Comparison of ENCODE assay signal across 24 cellular contexts in the genomic region with DNA sequence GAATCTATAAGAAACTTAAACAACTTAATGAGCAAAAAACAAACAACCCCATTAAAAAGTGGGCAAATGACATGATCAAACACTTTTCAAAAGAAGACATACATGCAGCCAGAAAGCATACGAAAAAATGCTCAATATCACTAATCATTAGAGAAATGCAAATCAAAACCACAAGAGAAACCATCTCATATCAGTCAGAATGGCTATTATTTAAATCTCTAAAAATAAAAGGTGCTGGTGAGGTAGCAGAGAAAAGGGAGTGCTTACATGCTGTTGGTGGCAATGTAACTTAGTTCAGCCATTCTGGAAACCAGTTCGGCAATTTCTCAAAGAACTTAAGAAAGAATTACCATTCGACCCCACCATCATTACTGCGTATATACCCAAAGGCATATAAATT.
DNase-seq lines count a peak whose midpoint lies in the region; ATAC-seq lines count a peak whose summit lies in the region.
"Had no signal": no experiment of that assay in that cellular context is flagged by ENCODE, and none has a peak within 500 bp of the region (broad histone marks: within the 10 kb centered on the region; RNA-seq: fewer than 3 reads in every experiment).

No MANE protein-coding gene starts in this region.

- peaks cover 19% of the 10 kb centered on the region for H3K4me1 ChIP-seq in Karpas-422 (ENCODE audit: low read length)
- H3K4me1 ChIP-seq: BLaER1 treated with 17β-estradiol and CSF1 and Interleukin-3, amounts not matched to agents 10 nM and 100 nM; Peyer's patch; SJCRH30 had no signal

- peaks cover 9% of the 10 kb centered on the region for H3K9me3 ChIP-seq in Karpas-422 (ENCODE audit: low read length)
- H3K9me3 ChIP-seq: SJCRH30 had no signal

- H3K79me2 ChIP-seq in Karpas-422 (ENCODE audit: low read length): peaks cover 93% of the 10 kb centered on the region

- H2AFZ ChIP-seq in Karpas-422 (ENCODE audit: low read length): no peak overlapping the region

- H4K20me1 ChIP-seq in Karpas-422 (ENCODE audit: insufficient read depth, low read depth, low read length): no peaks in the 10 kb centered on the region

- H3K27ac ChIP-seq in Karpas-422 (ENCODE audit: low read length): no peak overlapping the region
- H3K27ac ChIP-seq: BLaER1 treated with 17β-estradiol and CSF1 and Interleukin-3, amounts not matched to agents 10 nM and 100 nM; Peyer's patch; SJCRH30 had no signal

- 0 out of 2 replicates have a peak overlapping the region, but pooled peaks have one; percentile 3 for H3K4me3 ChIP-seq in Karpas-422 (ENCODE audit: low read length)
- H3K4me3 ChIP-seq: BLaER1 treated with 17β-estradiol and CSF1 and Interleukin-3, amounts not matched to agents 10 nM and 100 nM; Peyer's patch; SJCRH30 had no signal

- H3K27me3 ChIP-seq in Karpas-422 (ENCODE audit: low read length): no peaks in the 10 kb centered on the region
- H3K27me3 ChIP-seq: BLaER1 treated with 17β-estradiol and CSF1 and Interleukin-3, amounts not matched to agents 10 nM and 100 nM; Peyer's patch; SJCRH30 had no signal

- ATAC-seq in GM18498 (IDR thresholded peaks at IDR 0.05; ENCODE audit: unreplicated experiment): peak; percentile 65
- peak; percentile 57 for ATAC-seq in GM19043 (IDR thresholded peaks at IDR 0.05; ENCODE audit: low read depth, unreplicated experiment)
- peak; percentile 65 for ATAC-seq in HG02981 (IDR thresholded peaks at IDR 0.05; ENCODE audit: unreplicated experiment)
- ATAC-seq in HG02798 (IDR thresholded peaks at IDR 0.05; ENCODE audit: poor library complexity, unreplicated experiment): no peak

- H3K9me2 ChIP-seq in Karpas-422 (replicated peaks; ENCODE audit: insufficient read depth, low read length): no peaks in the 10 kb centered on the region

- no peak for DNase-seq in Karpas-422
- DNase-seq in cerebellar cortex (ENCODE audit: low spot score): no peak
- no peak for DNase-seq in D341Med (ENCODE audit: low spot score)
- no peak for DNase-seq in head of caudate nucleus
- DNase-seq: 8988T; CD4-positive, alpha-beta memory T cell; DMS153; H9; HFFc6; KG1; NCI-H1105; NCI-H2029 treated with DMSO at 0.1 percent for 48 hours; NCI-H226; NCI-H510A treated with DMSO at 0.1 percent for 48 hours; NCI-H748 treated with DMSO at 0.1 percent for 48 hours; NK-92 treated with Interleukin-12 subunit alpha and Interleukin-12 subunit beta, amount 100 ng/mL, for 24 hours; Peyer's patch; SJCRH30; T-helper 1 cell had no signal

- H3K9ac ChIP-seq in Karpas-422 (ENCODE audit: low read length): no peak overlapping the region
- H3K9ac ChIP-seq: BLaER1 treated with 17β-estradiol and CSF1 and Interleukin-3, amounts not matched to agents 10 nM and 100 nM had no signal

- H3K4me2 ChIP-seq in Karpas-422 (ENCODE audit: low read depth, low read length, poor library complexity, severe bottlenecking): peak overlapping the region; percentile 45
- H3K4me2 ChIP-seq: BLaER1 treated with 17β-estradiol and CSF1 and Interleukin-3, amounts not matched to agents 10 nM and 100 nM had no signal

- intact Hi-C loops in head of caudate nucleus (cut with DNase I): no loop called here

- no peaks in the 10 kb centered on the region for H3K36me3 ChIP-seq in Karpas-422 (ENCODE audit: insufficient read depth, low read length)
- H3K36me3 ChIP-seq: Peyer's patch, SJCRH30 had no signal
